In the genomic region with DNA sequence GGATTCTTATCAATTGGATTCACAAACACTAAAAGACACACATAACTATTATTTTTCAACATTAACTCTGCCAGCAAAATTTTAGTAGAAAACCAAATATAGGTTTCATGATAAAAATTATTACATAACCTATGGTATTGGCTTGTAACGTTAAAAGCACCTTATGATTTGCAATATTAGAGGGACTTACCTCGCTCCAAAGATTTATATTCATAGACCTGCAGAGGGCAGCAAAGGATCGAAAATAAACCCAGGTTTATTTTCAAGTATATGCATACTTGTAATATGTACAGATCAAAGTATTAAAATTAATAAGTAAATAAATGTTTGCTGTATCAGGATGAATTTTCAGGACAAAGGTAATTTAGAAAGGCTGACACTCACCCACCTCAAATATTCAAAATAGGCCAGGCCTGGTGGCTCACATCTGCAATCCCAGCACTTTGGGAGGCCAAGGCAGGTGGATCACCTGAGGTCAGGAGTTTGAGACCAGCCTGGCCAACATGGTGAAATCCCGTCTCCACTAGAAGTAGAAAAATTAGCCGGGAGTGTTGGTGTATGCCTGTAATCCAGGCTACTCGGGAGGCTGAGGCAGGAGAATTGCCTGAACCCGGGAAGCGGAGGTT, we compare ENCODE assay signal across 1 cellular context.
TF ChIP-seq lines count a peak whose summit lies in the region.

No MANE protein-coding gene starts in this region.

TF ChIP-seq in HCT116, 20 proteins besides CTCF, POLR2A, EP300 and RAD21 (continued from another document):
- TF ChIP-seq, protein P1, sequence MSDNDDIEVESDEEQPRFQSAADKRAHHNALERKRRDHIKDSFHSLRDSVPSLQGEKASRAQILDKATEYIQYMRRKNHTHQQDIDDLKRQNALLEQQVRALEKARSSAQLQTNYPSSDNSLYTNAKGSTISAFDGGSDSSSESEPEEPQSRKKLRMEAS (IDR thresholded peaks at IDR 0.05), result no peak
- TF ChIP-seq SIN3A (IDR thresholded peaks at IDR 0.05; ENCODE audit: low read depth) (no peak), EZH2 (IDR thresholded peaks at IDR 0.05) (no peak), TCF7L2 (IDR thresholded peaks at IDR 0.05; ENCODE audit: borderline replicate concordance, extremely low read depth, insufficient read depth, insufficient read length) (no peak), ELF1 (IDR thresholded peaks at IDR 0.05; ENCODE audit: borderline replicate concordance, low read depth) (no peak), FOSL1 (IDR thresholded peaks at IDR 0.05; ENCODE audit: low read depth) (no peak)
